In genomic region chr6:29941916-29942274, GRCh38 we compare ENCODE assay signal across 9 cellular contexts. TPM values are rescaled to one million over a fixed set of nuclear protein-coding genes. Genes with fewer than 3 reads are reported as not detected.
DNase-seq lines count a peak whose midpoint lies in the region; FAIRE-seq and TF ChIP-seq lines count a peak whose summit lies in the region.
"Had no signal": no experiment of that assay in that cellular context is flagged by ENCODE, and none has a peak within 500 bp of the region (broad histone marks: within the 10 kb centered on the region; RNA-seq: fewer than 3 reads in every experiment).

No MANE protein-coding gene starts in this region.

- H3K9me3 Mint-ChIP-seq in neural crest cell, result no peaks in the 10 kb centered on the region

- no peaks in the 10 kb centered on the region for H3K9me2 ChIP-seq in MM.1S (replicated peaks; ENCODE audit: insufficient read depth, low read length)

- H3K4me3 ChIP-seq in MM.1S (ENCODE audit: low read length) (peak overlapping the region; percentile 72), endocrine pancreas (ENCODE audit: control insufficient read depth, insufficient read depth, low read length) (peak overlapping the region; percentile 63)

- no peak for FAIRE-seq in HTR-8/SVneo (lab: Jason Lieb, UNC)
- FAIRE-seq: colon had no signal

- H3K27ac ChIP-seq in C4-2B (peak overlapping the region; percentile 66), MM.1S (ENCODE audit: low read length) (peak overlapping the region; percentile 41; the same call in 1 of the 2 replicates)

- peaks cover 19% of the 10 kb centered on the region for H3K36me3 Mint-ChIP-seq in neural crest cell (ENCODE audit: low read depth)

- no peaks in the 10 kb centered on the region for H3K9me3 ChIP-seq in MM.1S (replicated peaks; ENCODE audit: insufficient read depth, low read length)
- H3K9me3 ChIP-seq in endocrine pancreas (ENCODE audit: control insufficient read depth, low read length), result no peaks in the 10 kb centered on the region

- H3K4me3 Mint-ChIP-seq in neural crest cell, result peak overlapping the region; percentile 95

- peak overlapping the region; percentile 50; the same call in 1 of the 2 replicates for H3K4me2 ChIP-seq in MM.1S (ENCODE audit: low read depth, low read length)

- H3F3A ChIP-seq in MM.1S (ENCODE audit: insufficient read depth, low read length), result peaks cover 7% of the 10 kb centered on the region; the same call in 1 of the 2 replicates

- H2AFZ ChIP-seq in MM.1S (ENCODE audit: low read length), result peak overlapping the region; percentile 91

- no peaks in the 10 kb centered on the region for H3K27me3 Mint-ChIP-seq in neural crest cell (ENCODE audit: low read depth)

- no peak for DNase-seq in MM.1S
- no peak for DNase-seq in neural crest cell (ENCODE audit: low read depth, low spot score)
- DNase-seq in DMS153 treated with DMSO at 0.1 percent for 48 hours (lab: John Stamatoyannopoulos, UW; ENCODE audit: unreplicated experiment), result no peak
- no peak for DNase-seq in NCI-H2227 (lab: John Stamatoyannopoulos, UW; ENCODE audit: unreplicated experiment)
- no peak for DNase-seq in SK-N-DZ (ENCODE audit: low spot score)
- DNase-seq in HTR-8/SVneo (ENCODE audit: insufficient read length, low spot score), result no peak

- H3K79me2 ChIP-seq in MM.1S (ENCODE audit: low read length), result peaks cover 20% of the 10 kb centered on the region

- H3K27me3 ChIP-seq in MM.1S (replicated peaks; ENCODE audit: insufficient read depth, low read length) (no peaks in the 10 kb centered on the region), endocrine pancreas (ENCODE audit: control insufficient read depth, insufficient read depth, low read length) (no peaks in the 10 kb centered on the region)

- H3K36me3 ChIP-seq in MM.1S (replicated peaks; ENCODE audit: insufficient read depth, low read length) (no peaks in the 10 kb centered on the region), endocrine pancreas (ENCODE audit: control insufficient read depth, insufficient read depth, low read length) (no peaks in the 10 kb centered on the region)

- no peaks in the 10 kb centered on the region for H3K4me1 ChIP-seq in MM.1S (ENCODE audit: low read length)
- peaks cover 5% of the 10 kb centered on the region for H3K4me1 ChIP-seq in endocrine pancreas (ENCODE audit: control insufficient read depth, insufficient read depth, low read length)

- H3K4me1 Mint-ChIP-seq in neural crest cell, result peaks cover 16% of the 10 kb centered on the region

- TF ChIP-seq CTCF in C4-2B (conservative IDR thresholded peaks at IDR 0.05) (no peak), MM.1S (IDR thresholded peaks at IDR 0.05; ENCODE audit: low read length) (no peak), neural crest cell (conservative IDR thresholded peaks at IDR 0.05) (no peak)

- H3K27ac Mint-ChIP-seq in neural crest cell (ENCODE audit: unreplicated experiment), result no peak overlapping the region

- H3K9ac ChIP-seq in MM.1S (ENCODE audit: low read length) (peak overlapping the region; percentile 74), endocrine pancreas (ENCODE audit: control insufficient read depth, insufficient read depth, low read length) (peak overlapping the region; percentile 50)

- no peaks in the 10 kb centered on the region for H4K20me1 ChIP-seq in MM.1S (ENCODE audit: insufficient read depth, low read length)

RNA-seq across cellular contexts. Expression of gene HLA-A, which starts 0.4 kb away (rescaled TPM):
- 126 and 131 TPM in 2 replicates for total RNA-seq in neural crest cell
- 35.3 and 39.6 TPM in 2 replicates for polyA plus RNA-seq in SK-N-DZ (2014; cell fraction: cytosol; rRNA removed)
- 41.1 and 48.8 TPM in 2 replicates for polyA plus RNA-seq in SK-N-DZ (2014; cell fraction: nucleus; rRNA removed)
